Comparison of ENCODE assay signal across 2 cellular contexts in genomic region chr1:150567341-150567716, GRCh38.
TF ChIP-seq lines count a peak whose summit lies in the region.

No MANE protein-coding gene starts in this region.

TF ChIP-seq in GM12891, 5 proteins besides CTCF, POLR2A, EP300 and RAD21:
- 0 out of 2 replicates have a peak, but pooled peaks have one; percentile 34 for TF ChIP-seq TAF1 (IDR thresholded peaks at IDR 0.05; ENCODE audit: low read depth, low read length)
- no peak for TF ChIP-seq PAX5 (IDR thresholded peaks at IDR 0.05; ENCODE audit: insufficient read depth, low read length, severe bottlenecking)

TF ChIP-seq in endothelial cell of umbilical vein, 7 proteins besides CTCF, POLR2A, EP300 and RAD21:
- TF ChIP-seq FOS (IDR thresholded peaks at IDR 0.05; ENCODE audit: borderline replicate concordance, insufficient read depth, low read length) (no peak), EZH2 (IDR thresholded peaks at IDR 0.05; ENCODE audit: borderline replicate concordance, low read depth, low read length, severe bottlenecking) (no peak), GATA2 (IDR thresholded peaks at IDR 0.05; ENCODE audit: insufficient read depth, insufficient read length, low read depth, low read length) (no peak), POLR2AphosphoS5 (IDR thresholded peaks at IDR 0.05; ENCODE audit: insufficient read depth, low read depth, low read length) (no peak)
